Comparison of ENCODE assay signal across 1 cellular context in genomic region chr1:30724175-30724574, GRCh38.
TF ChIP-seq lines count a peak whose summit lies in the region.

No MANE protein-coding gene starts in this region.

TF ChIP-seq in K562, 482 proteins besides CTCF, POLR2A, EP300 and RAD21:
- TF ChIP-seq SP1 (CRISPR knock-in tag; IDR thresholded peaks at IDR 0.05), result 0 out of 2 replicates have a peak, but pooled peaks have one; percentile 42
- TF ChIP-seq RBBP5 (IDR thresholded peaks at IDR 0.05; ENCODE audit: borderline replicate concordance, insufficient read depth, low read length, poor library complexity, severe bottlenecking), result no peak
- TF ChIP-seq ZNF766 (CRISPR knock-in tag; conservative IDR thresholded peaks at IDR 0.05), result peak; percentile 79
- peak in 1 of 2 experiments; percentile 9; a peak in 1 of 4 replicates for TF ChIP-seq HDAC1 (IDR thresholded peaks at IDR 0.05)
- TF ChIP-seq GATA2 (CRISPR knock-in tag; IDR thresholded peaks at IDR 0.05), result 0 out of 2 replicates have a peak, but pooled peaks have one; percentile 23
- TF ChIP-seq HDAC8 (tag; IDR thresholded peaks at IDR 0.05), result no peak
- TF ChIP-seq, protein P1, sequence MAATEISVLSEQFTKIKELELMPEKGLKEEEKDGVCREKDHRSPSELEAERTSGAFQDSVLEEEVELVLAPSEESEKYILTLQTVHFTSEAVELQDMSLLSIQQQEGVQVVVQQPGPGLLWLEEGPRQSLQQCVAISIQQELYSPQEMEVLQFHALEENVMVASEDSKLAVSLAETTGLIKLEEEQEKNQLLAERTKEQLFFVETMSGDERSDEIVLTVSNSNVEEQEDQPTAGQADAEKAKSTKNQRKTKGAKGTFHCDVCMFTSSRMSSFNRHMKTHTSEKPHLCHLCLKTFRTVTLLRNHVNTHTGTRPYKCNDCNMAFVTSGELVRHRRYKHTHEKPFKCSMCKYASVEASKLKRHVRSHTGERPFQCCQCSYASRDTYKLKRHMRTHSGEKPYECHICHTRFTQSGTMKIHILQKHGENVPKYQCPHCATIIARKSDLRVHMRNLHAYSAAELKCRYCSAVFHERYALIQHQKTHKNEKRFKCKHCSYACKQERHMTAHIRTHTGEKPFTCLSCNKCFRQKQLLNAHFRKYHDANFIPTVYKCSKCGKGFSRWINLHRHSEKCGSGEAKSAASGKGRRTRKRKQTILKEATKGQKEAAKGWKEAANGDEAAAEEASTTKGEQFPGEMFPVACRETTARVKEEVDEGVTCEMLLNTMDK (IDR thresholded peaks at IDR 0.05; ENCODE audit: borderline replicate concordance, insufficient read depth, low read depth, low read length, poor library complexity, severe bottlenecking), result peak; percentile 42
- 0 out of 2 replicates have a peak, but pooled peaks have one; percentile 6 for TF ChIP-seq ATF7 (IDR thresholded peaks at IDR 0.05)
- TF ChIP-seq ZSCAN29 (IDR thresholded peaks at IDR 0.05), result no peak
